11 cellular contexts compared by ENCODE assay signal in genomic region chr1:208154040-208154439, GRCh38.
DNase-seq lines count a peak whose midpoint lies in the region; ATAC-seq and TF ChIP-seq lines count a peak whose summit lies in the region.
"Had no signal": no experiment of that assay in that cellular context is flagged by ENCODE, and none has a peak within 500 bp of the region (broad histone marks: within the 10 kb centered on the region; RNA-seq: fewer than 3 reads in every experiment).

No MANE protein-coding gene starts in this region.

- ATAC-seq in GM18505 (IDR thresholded peaks at IDR 0.05; ENCODE audit: unreplicated experiment): no peak
- ATAC-seq in GM18867 (IDR thresholded peaks at IDR 0.05; ENCODE audit: unreplicated experiment): no peak

- DNase-seq in COR-L47 (lab: John Stamatoyannopoulos, UW): peak; percentile 90
- DNase-seq in NCI-H1105 treated with DMSO at 0.1 percent for 48 hours (lab: John Stamatoyannopoulos, UW): peak; percentile 91
- DNase-seq in NCI-H774 (lab: John Stamatoyannopoulos, UW): peak; percentile 61
- DNase-seq in COLO829 (ENCODE audit: low spot score): no peak
- no peak for DNase-seq in HPDE6-E6E7 (ENCODE audit: extremely low spot score)
- DNase-seq: activated CD4-positive, alpha-beta T cell treated with anti-CD3 and anti-CD28 coated beads, Interleukin-2, amount 50 U/mL, for 4 hours; activated T-cell treated with anti-CD3 and anti-CD28 coated beads, Interleukin-2, amount 50 U/mL, for 48 hours; kidney glomerular epithelial cell had no signal

- no peaks in the 10 kb centered on the region for H3K27me3 ChIP-seq in mucosa of rectum (ENCODE audit: control insufficient read depth in 2 of 2, insufficient read depth in 2 of 2, low read length in 2 of 2)

- peak overlapping the region in 1 of 2 donors; percentile 36 for H3K9ac ChIP-seq in mucosa of rectum (ENCODE audit: low read depth in 1 of 2, low read length in 2 of 2)

- H3K4me3 ChIP-seq in mucosa of rectum (ENCODE audit: low read length in 2 of 2): peak overlapping the region in 1 of 2 donors; percentile 7

- no peak for TF ChIP-seq POLR2A in GM18505 (IDR thresholded peaks at IDR 0.05; ENCODE audit: borderline replicate concordance, extremely low read depth, insufficient read depth, insufficient read length)

- peaks cover 34 to 76% of the 10 kb centered on the region in 2 donors for H3K4me1 ChIP-seq in mucosa of rectum (ENCODE audit: control insufficient read depth in 2 of 2, insufficient read depth in 2 of 2, low read length in 2 of 2)

- H3K9me3 ChIP-seq in mucosa of rectum (ENCODE audit: control insufficient read depth in 2 of 2, low read length in 2 of 2): no peaks in the 10 kb centered on the region

- H3K36me3 ChIP-seq in mucosa of rectum (ENCODE audit: control insufficient read depth in 2 of 2, insufficient read depth in 2 of 2, low read length in 2 of 2): peaks cover 0 to 6% of the 10 kb centered on the region in 2 donors

- peak overlapping the region; percentile 74 to 83 for H3K27ac ChIP-seq in mucosa of rectum (ENCODE audit: low read depth in 2 of 2, low read length in 2 of 2)

Comparison
In these comparisons a context has a peak if more than half of its experiments do, and no peak if none do; other contexts are left out.
1. DNase-seq: peak in COR-L47 (single experiment), NCI-H1105 treated with DMSO at 0.1 percent for 48 hours (single experiment) and NCI-H774 (single experiment); none in COLO829 (single experiment) and HPDE6-E6E7 (single experiment).